8 cellular contexts compared by ENCODE assay signal in the genomic region with DNA sequence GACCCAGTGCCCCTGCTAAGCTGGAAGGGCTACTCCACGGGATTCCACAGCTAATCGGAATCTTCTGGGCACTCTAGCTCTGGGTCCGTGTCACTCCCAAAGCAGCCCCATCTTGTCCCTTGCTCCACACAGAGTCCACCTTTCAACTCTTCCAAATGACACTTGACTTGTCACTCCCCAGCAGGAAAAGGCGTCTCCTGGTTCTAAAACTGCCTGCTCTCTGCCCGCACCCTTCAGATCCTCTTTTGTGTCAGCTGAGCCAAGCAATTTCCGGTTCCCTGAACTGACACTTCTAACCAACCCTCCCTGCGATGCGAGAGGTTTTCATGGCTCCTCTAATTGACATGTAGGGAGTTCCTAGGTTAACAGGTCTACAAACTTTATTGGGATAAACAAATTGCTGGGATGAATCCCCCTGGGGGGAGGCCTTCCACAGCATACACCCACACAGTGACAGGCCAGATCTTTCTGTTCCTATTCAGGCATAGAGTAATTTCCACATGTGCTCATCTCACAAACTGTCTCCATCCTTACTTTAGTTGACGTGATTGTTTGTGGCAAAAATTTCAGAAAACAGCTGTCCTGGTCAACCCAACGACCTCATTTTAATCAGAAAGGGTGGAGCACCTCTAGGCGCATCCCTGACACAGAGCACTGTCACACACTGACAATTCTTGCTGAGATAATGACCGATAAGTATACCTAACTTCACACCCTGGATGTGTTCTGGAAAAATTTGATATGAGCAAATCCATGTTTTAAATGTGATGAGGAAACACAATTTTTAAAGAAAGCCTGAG.
DNase-seq lines count a peak whose midpoint lies in the region; ATAC-seq, FAIRE-seq and TF ChIP-seq lines count a peak whose summit lies in the region.

No MANE protein-coding gene starts in this region.

- ATAC-seq in HG02610 (IDR thresholded peaks at IDR 0.05; ENCODE audit: unreplicated experiment) (peak; percentile 75), T-cell (replicated peaks in 1 of 4) (peak; percentile 57 to 87 (median 82)), GM18517 (IDR thresholded peaks at IDR 0.05; ENCODE audit: unreplicated experiment) (no peak), GM19324 (IDR thresholded peaks at IDR 0.05; ENCODE audit: low FRiP score, unreplicated experiment) (no peak)
- ATAC-seq in effector memory CD8-positive, alpha-beta T cell (replicated peaks): peak; percentile 76

- POLR2A ChIA-PET in T-cell (lab: Charles Lee): interaction anchor here in 1 of 2 donors (0.5 kb wide), 1 partner anchor 930 kb away, joined by 3 read pairs; no protein-coding TSS in a partner anchor

- H3K9me3 Mint-ChIP-seq in T-cell (no peaks in the 10 kb centered on the region), osteocyte (ENCODE audit: unreplicated experiment) (no peaks in the 10 kb centered on the region)
- H3K9me3 Mint-ChIP-seq in effector memory CD8-positive, alpha-beta T cell: no peaks in the 10 kb centered on the region

- no peak for FAIRE-seq in D721Med (lab: Jason Lieb, UNC)

- DNase-seq in T-cell: peak in 28 of 34 experiments; percentile 14 to 63 (median 34)
- DNase-seq in effector memory CD8-positive, alpha-beta T cell: peak in 2 of 3 experiments; percentile 10 to 20
- no peak for DNase-seq in osteocyte (ENCODE audit: extremely low spot score, unreplicated experiment)
- no peak for DNase-seq in GM19240 (ENCODE audit: insufficient read length, low spot score)
- no peak for DNase-seq in D721Med (ENCODE audit: insufficient read length, low spot score)

- CTCF ChIA-PET in T-cell (lab: Charles Lee): interaction anchor here in 1 of 2 donors (1.1 to 1.4 kb wide), 4 partner anchors 13 to 41 kb away, joined by 4 to 5 read pairs (median 4); no protein-coding TSS in a partner anchor

- H3K4me3 Mint-ChIP-seq in T-cell (peak overlapping the region; percentile 59 to 75 (median 59)), osteocyte (ENCODE audit: unreplicated experiment) (peak overlapping the region; percentile 24)
- H3K4me3 Mint-ChIP-seq in effector memory CD8-positive, alpha-beta T cell: peak overlapping the region; percentile 81

- peak overlapping the region; percentile 77 to 81 for H3K27ac Mint-ChIP-seq in T-cell
- peak overlapping the region; percentile 80 to 90 for H3K27ac Mint-ChIP-seq in effector memory CD8-positive, alpha-beta T cell
- H3K27ac Mint-ChIP-seq in osteocyte (ENCODE audit: unreplicated experiment): peak overlapping the region; percentile 84

- H3K36me3 Mint-ChIP-seq in T-cell: peaks cover 9% of the 10 kb centered on the region
- H3K36me3 Mint-ChIP-seq in effector memory CD8-positive, alpha-beta T cell (ENCODE audit: insufficient read depth): peaks cover 28% of the 10 kb centered on the region
- peaks cover 13% of the 10 kb centered on the region for H3K36me3 Mint-ChIP-seq in osteocyte (ENCODE audit: unreplicated experiment)

- no peak for TF ChIP-seq CTCF in osteocyte (IDR thresholded peaks at IDR 0.05)
- no peak for TF ChIP-seq CTCF in D721Med (IDR thresholded peaks at IDR 0.05; ENCODE audit: insufficient read depth, missing control alignments)

- H3K4me1 Mint-ChIP-seq in T-cell: peaks cover 91 to 93% (median 93%) of the 10 kb centered on the region in 3 donors
- H3K4me1 Mint-ChIP-seq in effector memory CD8-positive, alpha-beta T cell (ENCODE audit: low read depth in 2 of 2): peaks cover 67 to 86% of the 10 kb centered on the region in 2 donors
- peaks cover 84% of the 10 kb centered on the region for H3K4me1 Mint-ChIP-seq in osteocyte (ENCODE audit: unreplicated experiment)

- H3K27me3 Mint-ChIP-seq in T-cell (no peaks in the 10 kb centered on the region), osteocyte (ENCODE audit: unreplicated experiment) (no peaks in the 10 kb centered on the region)
- no peaks in the 10 kb centered on the region for H3K27me3 Mint-ChIP-seq in effector memory CD8-positive, alpha-beta T cell

Comparison
In these comparisons a context has a peak if more than half of its experiments do, and no peak if none do; other contexts are left out.
1. ATAC-seq: peak in HG02610 (single experiment), T-cell (4 of 4) and effector memory CD8-positive, alpha-beta T cell (single experiment); none in GM18517 (single experiment) and GM19324 (single experiment).
2. DNase-seq: peak in T-cell (28 of 34) and effector memory CD8-positive, alpha-beta T cell (2 of 3); none in osteocyte (single experiment), GM19240 (single experiment) and D721Med (single experiment).
3. H3K4me3 Mint-ChIP-seq: peak in every context shown above with its lines; median percentile 81 in effector memory CD8-positive, alpha-beta T cell; 59 in T-cell; 24 in osteocyte.
4. Peak in every context shown above with its lines, with median percentiles within 50 percentile points of each other: H3K27ac Mint-ChIP-seq.